Comparison of ENCODE assay signal across 24 cellular contexts in the genomic region with DNA sequence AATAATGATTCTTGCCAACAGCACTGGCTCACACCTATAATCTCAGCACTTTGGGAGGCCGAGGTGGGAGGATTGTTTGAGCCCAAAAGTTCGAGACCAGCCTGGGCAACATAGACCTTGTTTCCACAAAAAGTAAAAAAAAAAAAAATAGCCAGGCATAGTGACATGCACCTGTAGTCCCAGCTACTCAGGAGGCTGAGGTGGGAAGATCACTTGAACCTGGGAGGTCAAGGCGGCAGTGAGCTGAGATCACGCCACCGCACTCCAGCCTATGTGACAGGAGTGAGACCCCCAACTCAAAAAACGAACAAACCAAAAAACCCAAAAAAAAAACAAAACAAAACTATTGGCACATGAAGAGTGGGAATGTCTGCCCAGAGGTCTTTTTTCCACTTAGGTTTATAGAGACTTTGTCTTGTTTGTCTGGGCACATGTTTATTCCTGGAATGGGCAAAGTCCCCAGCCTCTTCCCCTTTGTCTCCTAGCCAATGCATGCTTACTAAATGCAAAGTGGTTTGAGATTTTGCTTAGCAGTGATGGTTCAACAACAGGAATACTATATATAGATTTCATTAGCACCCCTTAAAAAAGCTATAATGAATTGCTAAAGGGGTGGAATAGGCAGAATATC. TPM values are rescaled to one million over a fixed set of nuclear protein-coding genes. Genes with fewer than 3 reads are reported as not detected.
A peak's percentile ranks its signal among the peaks of the same experiment; 100 is the strongest.
DNase-seq lines count a peak whose midpoint lies in the region; ATAC-seq and TF ChIP-seq lines count a peak whose summit lies in the region.
"Had no signal": no experiment of that assay in that cellular context is flagged by ENCODE, and none has a peak within 500 bp of the region (broad histone marks: within the 10 kb centered on the region; RNA-seq: fewer than 3 reads in every experiment).

No MANE protein-coding gene starts in this region.

- no peaks in the 10 kb centered on the region for H3K27me3 Mint-ChIP-seq in Caco-2 (ENCODE audit: insufficient read depth, unreplicated experiment)
- H3K27me3 Mint-ChIP-seq: activated CD4-positive, alpha-beta T cell treated with anti-CD3 and anti-CD28 coated beads, Interleukin-2, amount 10 ng/mL, durations not matched to agents 24 days and 14 days; CD4-positive, CD25-positive, alpha-beta regulatory T cell; memory B cell; T-cell had no signal

- no peak overlapping the region for H3K4me2 ChIP-seq in hepatocyte

- WGBS in hepatocyte (ENCODE audit: low lambda C conversion rate, missing lambda C conversion rate), result 95% methylated on average over 6 of the region's 6 CpGs
- WGBS in prostate gland, result 67% methylated on average over 6 of the region's 6 CpGs

- intact Hi-C loops in Caco-2 (cut with micrococcal nuclease; ENCODE audit: unreplicated experiment) (no loop called here), ascending aorta (cut with DNase I) (no loop called here), prostate gland (cut with DNase I) (no loop called here)

- H3K4me1 ChIP-seq in Caco-2 (no peaks in the 10 kb centered on the region), ascending aorta (peaks cover 23 to 51% of the 10 kb centered on the region in 2 donors), hepatocyte (ENCODE audit: insufficient read depth) (no peaks in the 10 kb centered on the region), prostate gland (replicated peaks) (peaks cover 14% of the 10 kb centered on the region)
- H3K4me1 ChIP-seq: HAP-1 had no signal

- POLR2A ChIA-PET in Caco-2 (lab: Charles Lee), result no interaction called here

- no peak for DNase-seq in Caco-2
- no peak for DNase-seq in ascending aorta (ENCODE audit: low spot score in 2 of 2)
- DNase-seq in hepatocyte (ENCODE audit: low spot score), result no peak
- no peak for DNase-seq in prostate gland (ENCODE audit: low spot score)
- no peak for DNase-seq in cerebellar nuclear complex (lab: John Stamatoyannopoulos, UW)
- DNase-seq in activated effector memory CD4-positive, alpha-beta T cell treated with anti-CD3 and anti-CD28 coated beads, Interleukin-2, amount 50 U/mL, for 16 hours, result no peak
- no peak for DNase-seq in NCI-H446 treated with DMSO at 0.1 percent for 48 hours (lab: John Stamatoyannopoulos, UW)
- DNase-seq: activated CD4-positive, alpha-beta T cell treated with anti-CD3 and anti-CD28 coated beads, Interleukin-2, amount 10 ng/mL, durations not matched to agents 24 days and 14 days; CD4-positive, CD25-positive, alpha-beta regulatory T cell; DMS79; effector memory CD4-positive, alpha-beta T cell; glutamatergic neuron; natural killer cell; NCI-H1694; NCI-H345; RPMI8226; stimulated activated CD4-positive, alpha-beta T cell treated with anti-CD3 and anti-CD28 coated beads, Interleukin-12 subunit alpha, Interleukin-12 subunit beta, amount 100 ng/mL, for 4 hours; T-cell; testis had no signal

- TF ChIP-seq POLR2A in prostate gland (IDR thresholded peaks at IDR 0.05), result no peak

- CTCF ChIA-PET in Caco-2 (lab: Charles Lee), result interaction anchor here (0.7 to 1.3 kb wide), 2 partner anchors 48 to 133 kb away, joined by 3 to 4 read pairs; a partner anchor contains a TSS

- no peak overlapping the region for H3K27ac Mint-ChIP-seq in Caco-2 (ENCODE audit: unreplicated experiment)
- H3K27ac Mint-ChIP-seq: activated CD4-positive, alpha-beta T cell treated with anti-CD3 and anti-CD28 coated beads, Interleukin-2, amount 10 ng/mL, durations not matched to agents 24 days and 14 days; activated T-helper 2 cell treated with anti-CD3 and anti-CD28 coated beads, Interferon-gamma antibody, Interleukin-2, Interleukin-4, amounts not matched to agents 10 μg/mL and 5 μg/mL and 100 μg/mL, durations not matched to agents 14 hours and 24 hours and 36 hours; CD4-positive, CD25-positive, alpha-beta regulatory T cell; memory B cell; natural killer cell had no signal

- H3K9me3 ChIP-seq in Caco-2 (no peaks in the 10 kb centered on the region), ascending aorta (no peaks in the 10 kb centered on the region), hepatocyte (ENCODE audit: low read depth) (no peaks in the 10 kb centered on the region), prostate gland (no peaks in the 10 kb centered on the region)
- H3K9me3 ChIP-seq: HAP-1, testis had no signal

- no peaks in the 10 kb centered on the region for H4K20me1 ChIP-seq in hepatocyte (ENCODE audit: insufficient read depth, poor library complexity, severe bottlenecking)

- H3K4me3 Mint-ChIP-seq in Caco-2 (ENCODE audit: unreplicated experiment), result no peak overlapping the region
- H3K4me3 Mint-ChIP-seq: activated CD4-positive, alpha-beta T cell treated with anti-CD3 and anti-CD28 coated beads, Interleukin-2, amount 10 ng/mL, durations not matched to agents 24 days and 14 days; CD4-positive, CD25-positive, alpha-beta regulatory T cell; memory B cell; natural killer cell; T-cell had no signal

- H3K27me3 ChIP-seq in Caco-2 (replicated peaks; ENCODE audit: control insufficient read depth, insufficient read depth, low read length) (no peaks in the 10 kb centered on the region), ascending aorta (no peaks in the 10 kb centered on the region), hepatocyte (no peaks in the 10 kb centered on the region), prostate gland (replicated peaks; ENCODE audit: insufficient read depth) (no peaks in the 10 kb centered on the region)
- H3K27me3 ChIP-seq: cardiac muscle cell, testis had no signal

- H3K79me2 ChIP-seq in hepatocyte, result peaks cover 8% of the 10 kb centered on the region

- H3K9me2 ChIP-seq in hepatocyte (replicated peaks; ENCODE audit: insufficient read depth), result no peaks in the 10 kb centered on the region

- no peak overlapping the region for H2AFZ ChIP-seq in hepatocyte

- no peaks in the 10 kb centered on the region for H3K4me1 Mint-ChIP-seq in Caco-2 (ENCODE audit: low read depth, unreplicated experiment)
- H3K4me1 Mint-ChIP-seq: natural killer cell, T-cell had no signal

- TSS peak; percentile 14 for BruUV-seq in Caco-2 (replicated peaks; lab: Mats Ljungman, UMichigan)

- H3K36me3 ChIP-seq in Caco-2 (ENCODE audit: control insufficient read depth, insufficient read depth, low read length), result peaks cover 6% of the 10 kb centered on the region
- peaks cover 55 to 80% of the 10 kb centered on the region in 2 donors for H3K36me3 ChIP-seq in ascending aorta
- H3K36me3 ChIP-seq in hepatocyte (replicated peaks; ENCODE audit: insufficient read depth, low read depth), result no peaks in the 10 kb centered on the region
- peaks cover 2 to 14% of the 10 kb centered on the region in 2 donors for H3K36me3 ChIP-seq in prostate gland

- H3K36me3 Mint-ChIP-seq in Caco-2 (ENCODE audit: insufficient read depth, unreplicated experiment), result peaks cover 84% of the 10 kb centered on the region
- H3K36me3 Mint-ChIP-seq: natural killer cell had no signal

- no peak overlapping the region for H3K4me3 ChIP-seq in Caco-2 (ENCODE audit: low read depth, low read length)
- H3K4me3 ChIP-seq in ascending aorta, result no peak overlapping the region
- H3K4me3 ChIP-seq in hepatocyte, result no peak overlapping the region
- H3K4me3 ChIP-seq in prostate gland, result no peak overlapping the region
- H3K4me3 ChIP-seq: cardiac muscle cell, HAP-1, testis had no signal

- H3K27ac ChIP-seq in ascending aorta, result peak overlapping the region; percentile 76 to 87
- H3K27ac ChIP-seq in hepatocyte, result peak overlapping the region; percentile 30
- H3K27ac ChIP-seq in prostate gland, result peak overlapping the region; percentile 10 to 55
- H3K27ac ChIP-seq: cardiac muscle cell, testis had no signal

- H3K9me3 Mint-ChIP-seq in Caco-2 (ENCODE audit: unreplicated experiment), result no peaks in the 10 kb centered on the region
- H3K9me3 Mint-ChIP-seq: activated CD4-positive, alpha-beta T cell treated with anti-CD3 and anti-CD28 coated beads, Interleukin-2, amount 10 ng/mL, durations not matched to agents 24 days and 14 days; activated T-helper 2 cell treated with anti-CD3 and anti-CD28 coated beads, Interferon-gamma antibody, Interleukin-2, Interleukin-4, amounts not matched to agents 10 μg/mL and 5 μg/mL and 100 μg/mL, durations not matched to agents 14 hours and 24 hours and 36 hours; CD4-positive, CD25-positive, alpha-beta regulatory T cell; memory B cell; natural killer cell; T-cell had no signal

- TF ChIP-seq CTCF in Caco-2 (IDR thresholded peaks at IDR 0.05; ENCODE audit: insufficient read depth in 1 of 2, low read depth in 1 of 2, low read length in 1 of 2, severe bottlenecking in 1 of 2, unreplicated experiment in 1 of 2) (no peak), ascending aorta (IDR thresholded peaks at IDR 0.05) (no peak), hepatocyte (IDR thresholded peaks at IDR 0.05; ENCODE audit: poor library complexity) (no peak), prostate gland (IDR thresholded peaks at IDR 0.05) (no peak)

- ATAC-seq in HG03442 (IDR thresholded peaks at IDR 0.05; ENCODE audit: unreplicated experiment), result no peak
- ATAC-seq: natural killer cell, T-cell had no signal

RNA-seq across cellular contexts. Expression of a gene that starts 25.9 kb away (rescaled TPM):
- total RNA-seq in Caco-2 (2022) (173 and 179 TPM in 2 replicates), ascending aorta (89.7 TPM), hepatocyte (68.5 and 71.2 TPM in 2 replicates), prostate gland (10 to 100 TPM; 39.4 to 68.5 TPM)
- 90.1 and 126 TPM in 2 replicates for polyA plus RNA-seq in hepatocyte

RNA-seq across cellular contexts. Expression of a gene that starts 35.5 kb away (rescaled TPM):
- 12.0 and 15.1 TPM in 2 replicates for total RNA-seq in Caco-2 (2022)
- total RNA-seq in ascending aorta, result 5.0 TPM
- 31.3 and 47.4 TPM in 2 replicates for total RNA-seq in hepatocyte
- 29.9 and 33.3 TPM in 2 replicates for polyA plus RNA-seq in hepatocyte
- total RNA-seq in prostate gland, result 100 to 1,000 TPM in 1 of 2 donors, 10 to 100 TPM in 1; 91.1 to 111 TPM

RNA-seq across cellular contexts. Expression of a gene that starts 45.3 kb away (rescaled TPM):
- total RNA-seq in Caco-2 (2022), result 74.3 and 88.5 TPM in 2 replicates
- total RNA-seq in ascending aorta, result 65.5 TPM
- 49.2 and 69.7 TPM in 2 replicates for total RNA-seq in hepatocyte
- 35.7 and 41.8 TPM in 2 replicates for polyA plus RNA-seq in hepatocyte
- 100 to 1,000 TPM in 1 of 2 donors, 10 to 100 TPM in 1; 34.7 to 154 TPM for total RNA-seq in prostate gland

RNA-seq across cellular contexts. Expression of a gene that starts 48.5 kb away (rescaled TPM):
- total RNA-seq in Caco-2 (2022) (21.2 and 21.6 TPM in 2 replicates), ascending aorta (14.7 TPM), hepatocyte (8.1 and 8.2 TPM in 2 replicates), prostate gland (10 to 100 TPM; 18.8 to 23.3 TPM)
- 11.2 and 13.7 TPM in 2 replicates for polyA plus RNA-seq in hepatocyte

Comparison
In these comparisons a context has a peak if more than half of its experiments do, and no peak if none do; other contexts are left out.
1. H3K27ac ChIP-seq: peak in every context shown above with its lines; median percentile 82 in ascending aorta; 32 in prostate gland; 30 in hepatocyte.